In genomic region chr18:21605218-21605617, GRCh38 we compare ENCODE assay signal across 17 cellular contexts. TPM values are rescaled to one million over a fixed set of nuclear protein-coding genes. Genes with fewer than 3 reads are reported as not detected.
DNase-seq lines count a peak whose midpoint lies in the region; ATAC-seq and TF ChIP-seq lines count a peak whose summit lies in the region.
"Had no signal": no experiment of that assay in that cellular context is flagged by ENCODE, and none has a peak within 500 bp of the region (broad histone marks: within the 10 kb centered on the region; RNA-seq: fewer than 3 reads in every experiment).

No MANE protein-coding gene starts in this region.

- no peak for DNase-seq in activated CD8-positive, alpha-beta memory T cell treated with anti-CD3 and anti-CD28 coated beads, Interleukin-2, amount 10 ng/mL, durations not matched to agents 7 days and 5 days
- no peak for DNase-seq in activated CD8-positive, alpha-beta memory T cell treated with anti-CD3 and anti-CD28 coated beads, Interleukin-2, amount 50 U/mL, for 4 hours
- no peak for DNase-seq in T-helper 17 cell
- DNase-seq in NCI-H1105 (lab: John Stamatoyannopoulos, UW): no peak
- DNase-seq in CD1c-positive myeloid dendritic cell (ENCODE audit: extremely low spot score): no peak
- no peak for DNase-seq in NCI-H510A treated with DMSO at 0.1 percent for 48 hours (lab: John Stamatoyannopoulos, UW)
- DNase-seq: activated naive CD4-positive, alpha-beta T cell treated with anti-CD3 and anti-CD28 coated beads, Interleukin-2, amount 10 ng/mL, durations not matched to agents 7 days and 5 days; C1 segment of cervical spinal cord; DMS79 treated with DMSO at 0.1 percent for 48 hours; immature natural killer cell; naive thymus-derived CD8-positive, alpha-beta T cell; NCI-H69; WERI-Rb-1 had no signal

- no peak overlapping the region for H3K9ac ChIP-seq in liver (ENCODE audit: low read depth in 1 of 2, low read length in 2 of 2)

- no peaks in the 10 kb centered on the region for H3K27me3 ChIP-seq in liver (ENCODE audit: control insufficient read depth in 4 of 4, insufficient read depth in 4 of 4, low read length in 3 of 4)
- H3K27me3 ChIP-seq: SJSA1 had no signal

- H3K4me3 ChIP-seq in liver (ENCODE audit: low read depth in 1 of 3, low read length in 3 of 3): no peak overlapping the region
- H3K4me3 ChIP-seq: SJSA1 had no signal

- no peaks in the 10 kb centered on the region for H3K9me3 Mint-ChIP-seq in activated CD8-positive, alpha-beta memory T cell treated with anti-CD3 and anti-CD28 coated beads, Interleukin-2, amount 10 ng/mL, durations not matched to agents 7 days and 5 days (ENCODE audit: low read depth)
- H3K9me3 Mint-ChIP-seq: activated naive CD4-positive, alpha-beta T cell treated with anti-CD3 and anti-CD28 coated beads, Interleukin-2, amount 10 ng/mL, durations not matched to agents 7 days and 5 days; immature natural killer cell had no signal

- TF ChIP-seq CTCF in liver (IDR thresholded peaks at IDR 0.05; ENCODE audit: low read depth, low read length, missing input control): no peak

- TF ChIP-seq RAD21 in liver (IDR thresholded peaks at IDR 0.05): no peak

- peaks cover 17% of the 10 kb centered on the region for H3K4me1 Mint-ChIP-seq in activated CD8-positive, alpha-beta memory T cell treated with anti-CD3 and anti-CD28 coated beads, Interleukin-2, amount 10 ng/mL, durations not matched to agents 7 days and 5 days
- H3K4me1 Mint-ChIP-seq in T-helper 17 cell: peaks cover 14% of the 10 kb centered on the region

- no peaks in the 10 kb centered on the region for H3K36me3 ChIP-seq in liver (ENCODE audit: control insufficient read depth in 4 of 4, insufficient read depth in 3 of 4, low read depth in 1 of 4, low read length in 3 of 4)
- H3K36me3 ChIP-seq: WERI-Rb-1 had no signal

- H3K4me1 ChIP-seq in liver (ENCODE audit: control insufficient read depth in 4 of 4, insufficient read depth in 4 of 4, low read length in 3 of 4): peaks cover 0 to 2% (median 0%) of the 10 kb centered on the region in 4 donors

- H3K27me3 Mint-ChIP-seq in activated CD8-positive, alpha-beta memory T cell treated with anti-CD3 and anti-CD28 coated beads, Interleukin-2, amount 10 ng/mL, durations not matched to agents 7 days and 5 days: no peaks in the 10 kb centered on the region
- no peaks in the 10 kb centered on the region for H3K27me3 Mint-ChIP-seq in T-helper 17 cell

- H3K27ac Mint-ChIP-seq in activated CD8-positive, alpha-beta memory T cell treated with anti-CD3 and anti-CD28 coated beads, Interleukin-2, amount 10 ng/mL, durations not matched to agents 7 days and 5 days: peak overlapping the region; percentile 44
- peak overlapping the region; percentile 29 for H3K27ac Mint-ChIP-seq in T-helper 17 cell
- H3K27ac Mint-ChIP-seq: activated naive CD4-positive, alpha-beta T cell treated with anti-CD3 and anti-CD28 coated beads, Interleukin-2, amount 10 ng/mL, durations not matched to agents 7 days and 5 days had no signal

- ATAC-seq in activated CD8-positive, alpha-beta memory T cell treated with anti-CD3 and anti-CD28 coated beads, Interleukin-2, amount 10 ng/mL, durations not matched to agents 7 days and 5 days: no peak
- no peak for ATAC-seq in T-helper 17 cell
- ATAC-seq: naive thymus-derived CD8-positive, alpha-beta T cell; Panc1 had no signal

- H3K4me3 Mint-ChIP-seq in activated CD8-positive, alpha-beta memory T cell treated with anti-CD3 and anti-CD28 coated beads, Interleukin-2, amount 10 ng/mL, durations not matched to agents 7 days and 5 days: peak overlapping the region; percentile 17
- H3K4me3 Mint-ChIP-seq in T-helper 17 cell: no peak overlapping the region
- H3K4me3 Mint-ChIP-seq: activated naive CD4-positive, alpha-beta T cell treated with anti-CD3 and anti-CD28 coated beads, Interleukin-2, amount 10 ng/mL, durations not matched to agents 7 days and 5 days; immature natural killer cell; naive thymus-derived CD8-positive, alpha-beta T cell had no signal

- H3K9me3 ChIP-seq in T-helper 17 cell (ENCODE audit: control insufficient read depth, low read length, poor library complexity, severe bottlenecking) (no peaks in the 10 kb centered on the region), liver (ENCODE audit: control insufficient read depth in 4 of 4, low read length in 3 of 4) (no peaks in the 10 kb centered on the region)
- H3K9me3 ChIP-seq: SJSA1 had no signal

- H3K27ac ChIP-seq in liver (ENCODE audit: low read depth in 1 of 2, low read length in 2 of 2): no peak overlapping the region
- H3K27ac ChIP-seq in temporal lobe (ENCODE audit: low read depth, low read length): peak overlapping the region; percentile 11
- H3K27ac ChIP-seq: SJSA1, WERI-Rb-1 had no signal

- CTCF ChIA-PET in activated CD8-positive, alpha-beta memory T cell treated with anti-CD3 and anti-CD28 coated beads, Interleukin-2, amount 10 ng/mL, durations not matched to agents 7 days and 5 days (lab: Charles Lee): interaction anchor here (1.5 kb wide), 1 partner anchor 99 kb away, joined by 3 read pairs; the partner anchor contains the start of gene ABHD3

- no peaks in the 10 kb centered on the region for H3K36me3 Mint-ChIP-seq in activated CD8-positive, alpha-beta memory T cell treated with anti-CD3 and anti-CD28 coated beads, Interleukin-2, amount 10 ng/mL, durations not matched to agents 7 days and 5 days
- H3K36me3 Mint-ChIP-seq in T-helper 17 cell (ENCODE audit: low read depth): peaks cover 5% of the 10 kb centered on the region
- H3K36me3 Mint-ChIP-seq: immature natural killer cell; naive thymus-derived CD8-positive, alpha-beta T cell had no signal

TF ChIP-seq in liver, 16 proteins besides CTCF, POLR2A, EP300 and RAD21:
- no peak for TF ChIP-seq HNF4G (IDR thresholded peaks at IDR 0.05)
- no peak for TF ChIP-seq FOXA2 (IDR thresholded peaks at IDR 0.05)
- peak; percentile 8 for TF ChIP-seq SP1 (IDR thresholded peaks at IDR 0.05)
TF ChIP-seq in liver: peak in this region for 1.

RNA-seq across cellular contexts. Expression of gene ESCO1, which starts 4.7 kb away (rescaled TPM):
- 10 to 100 TPM; 19.2 to 21.1 TPM for total RNA-seq in activated CD8-positive, alpha-beta memory T cell treated with anti-CD3 and anti-CD28 coated beads, Interleukin-2, amount 10 ng/mL, durations not matched to agents 7 days and 5 days
- total RNA-seq in T-helper 17 cell: 10 to 100 TPM; 32.5 to 37.7 TPM
- total RNA-seq in liver: 10 to 100 TPM in 1 of 2 donors, 1 to 10 TPM in 1; 9.6 to 10.3 TPM
- polyA plus RNA-seq in liver: 1 to 10 TPM; 3.7 to 5.6 TPM
- total RNA-seq in temporal lobe: 30.7 TPM

RNA-seq across cellular contexts. Expression of gene SNRPD1, which starts 6.9 kb away (rescaled TPM):
- total RNA-seq in activated CD8-positive, alpha-beta memory T cell treated with anti-CD3 and anti-CD28 coated beads, Interleukin-2, amount 10 ng/mL, durations not matched to agents 7 days and 5 days: 100 to 1,000 TPM; 110 to 114 TPM
- 10 to 100 TPM; 23.1 to 29.9 TPM for total RNA-seq in T-helper 17 cell
- 10 to 100 TPM in 1 of 2 donors, 1 to 10 TPM in 1; 3.3 to 10.7 TPM for total RNA-seq in liver
- polyA plus RNA-seq in liver: 10 to 100 TPM in 1 of 2 donors, 1 to 10 TPM in 1; 5.6 to 44.8 TPM
- 16.7 TPM for total RNA-seq in temporal lobe
